ENCODE assay signal across 34 cellular contexts in the genomic region with DNA sequence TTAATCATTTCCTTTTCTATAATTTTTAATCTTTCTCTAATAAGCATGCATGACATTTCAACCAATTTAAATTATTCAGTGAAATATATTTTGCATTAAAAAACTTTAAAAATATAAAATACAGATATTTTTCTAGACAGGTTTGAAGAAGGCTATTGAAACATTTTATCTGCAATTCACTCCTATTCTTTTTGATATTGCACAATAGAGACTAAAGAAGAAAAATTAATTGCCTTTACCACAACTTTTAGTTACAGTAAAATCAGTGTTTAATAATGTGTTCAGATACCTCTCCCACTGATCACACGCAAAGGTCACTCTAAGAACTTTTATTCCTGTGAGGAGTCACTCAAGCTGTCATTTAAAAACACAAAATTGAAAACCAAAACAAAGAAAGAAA.
"Had no signal": no experiment of that assay in that cellular context is flagged by ENCODE, and none has a peak within 500 bp of the region (broad histone marks: within the 10 kb centered on the region; RNA-seq: fewer than 3 reads in every experiment).

No MANE protein-coding gene starts in this region.

- H3K36me3 ChIP-seq: MG63 had no signal

- H3K9me3 ChIP-seq: MG63 had no signal

- DNase-seq: Kasumi-1, MG63, MM.1S, MV-4-11, NCI-H1048, NCI-H1092, NCI-H1092 treated with DMSO at 0.1 percent for 48 hours, NCI-H1105, NCI-H1105 treated with DMSO at 0.1 percent for 48 hours, NCI-H1417, NCI-H1417 treated with DMSO at 0.1 percent for 48 hours, NCI-H1436, NCI-H1436 treated with DMSO at 0.1 percent for 48 hours, NCI-H146, NCI-H1694, NCI-H1694 treated with DMSO at 0.1 percent for 48 hours, NCI-H187, NCI-H187 treated with DMSO at 0.1 percent for 48 hours, NCI-H1930, NCI-H2029, NCI-H2029 treated with DMSO at 0.1 percent for 48 hours, NCI-H2081, NCI-H2081 treated with DMSO at 0.1 percent for 48 hours, NCI-H2107, NCI-H2171, NCI-H2171 treated with DMSO at 0.1 percent for 48 hours, NCI-H2227 treated with DMSO at 0.1 percent for 48 hours, NCI-H226, NCI-H345, NCI-H446, NCI-H446 treated with DMSO at 0.1 percent for 48 hours, NCI-H510A, NCI-H510A treated with DMSO at 0.1 percent for 48 hours had no signal

- H3K27ac ChIP-seq: KMS-11 had no signal

- H3K4me3 ChIP-seq: MG63 had no signal

- H3K9ac ChIP-seq: KMS-11 had no signal

- H3K27me3 ChIP-seq: MG63 had no signal

- H3K4me2 ChIP-seq: KMS-11 had no signal
